In genomic region chr17:16517477-16517876, GRCh38 we compare ENCODE assay signal across 18 cellular contexts. TPM values are rescaled to one million over a fixed set of nuclear protein-coding genes. Genes with fewer than 3 reads are reported as not detected.
"Had no signal": no experiment of that assay in that cellular context is flagged by ENCODE, and none has a peak within 500 bp of the region (broad histone marks: within the 10 kb centered on the region; RNA-seq: fewer than 3 reads in every experiment).

No MANE protein-coding gene starts in this region.

- H3K27me3 ChIP-seq: right lobe of liver, thyroid gland, vagina had no signal

- H3K36me3 ChIP-seq: esophagus muscularis mucosa, gastroesophageal sphincter, left lung, lower lobe of right lung, prostate gland, right lobe of liver, thyroid gland, vagina had no signal

- H3K9me3 ChIP-seq: esophagus muscularis mucosa, gastroesophageal sphincter, left lung, lower lobe of right lung, prostate gland, right lobe of liver, thyroid gland, vagina had no signal

- DNase-seq: effector memory CD4-positive, alpha-beta T cell; foreskin fibroblast; immature natural killer cell; left lung; lower lobe of right lung; midbrain; right lobe of liver; stimulated activated CD4-positive, alpha-beta T cell treated with anti-CD3 and anti-CD28 coated beads, Interleukin-2, amount 100 ng/mL, for 24 hours; stimulated activated naive CD4-positive, alpha-beta T cell treated with Interleukin-2 at 50 U/mL for 16 hours; thyroid gland had no signal

- H3K9ac ChIP-seq: parathyroid adenoma had no signal

- H3K4me3 ChIP-seq: left lung, lower lobe of right lung, prostate gland, right lobe of liver, skin epidermis, thyroid gland had no signal

- H3K79me2 ChIP-seq: parathyroid adenoma had no signal

- H3K27ac ChIP-seq: epithelial cell of prostate, gastroesophageal sphincter, left lung, lower lobe of right lung, parathyroid adenoma, prostate gland, right lobe of liver, thyroid gland had no signal

- H3K4me1 ChIP-seq: prostate gland, vagina had no signal

RNA-seq across cellular contexts. Expression of gene LRRC75A, which starts 25.5 kb away (rescaled TPM):
- polyA plus RNA-seq: keratinocyte had no signal
